Comparison of ENCODE assay signal across 8 cellular contexts in the genomic region with DNA sequence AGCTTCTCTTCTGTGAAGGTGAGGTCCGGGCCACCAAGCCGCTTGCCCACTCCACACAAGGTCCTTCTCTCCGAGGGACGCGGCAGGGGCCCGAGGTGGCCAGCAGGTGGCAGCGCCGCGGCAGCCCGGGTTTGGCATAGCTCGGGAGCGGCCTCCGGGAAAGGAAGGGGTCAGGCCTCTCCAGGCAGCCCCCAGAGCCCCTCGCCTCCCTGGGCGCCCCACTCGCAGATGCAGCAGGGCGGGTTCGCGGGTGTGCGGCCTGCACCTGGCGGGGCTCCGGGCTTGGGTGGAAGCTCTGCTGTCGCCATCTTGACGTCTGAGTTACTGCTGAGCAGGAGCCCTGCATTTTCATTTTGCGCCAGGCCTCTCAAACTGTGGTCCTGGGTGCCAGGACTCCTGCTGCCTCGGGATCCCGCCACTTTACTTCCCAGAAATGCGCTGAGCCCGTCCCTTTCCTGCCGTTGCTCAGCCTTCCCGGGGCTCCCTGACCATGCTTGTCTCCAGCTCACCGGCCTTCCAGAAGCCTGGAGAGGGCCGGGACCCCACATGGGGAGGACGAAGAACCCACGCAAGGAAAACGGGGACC. TPM values are rescaled to one million over a fixed set of nuclear protein-coding genes. Genes with fewer than 3 reads are reported as not detected.
DNase-seq lines count a peak whose midpoint lies in the region; ATAC-seq and TF ChIP-seq lines count a peak whose summit lies in the region.

No MANE protein-coding gene starts in this region.

- no peaks in the 10 kb centered on the region for H3K36me3 ChIP-seq in suprapubic skin

- no peaks in the 10 kb centered on the region for H3K9me3 ChIP-seq in suprapubic skin

- DNase-seq in NCI-H2081 (lab: John Stamatoyannopoulos, UW) (peak; percentile 0 to 11), NCI-H2081 treated with DMSO at 0.1 percent for 48 hours (lab: John Stamatoyannopoulos, UW) (no peak), RPMI8226 (peak; percentile 78), activated gamma-delta T cell (lab: John Stamatoyannopoulos, UW) (peak; percentile 46), foreskin keratinocyte (peak; percentile 12 to 29), omental fat pad (ENCODE audit: low spot score) (peak; percentile 35), suprapubic skin (ENCODE audit: low spot score in 2 of 2) (peak; percentile 82 to 90)

- 47% methylated on average over 12 of the region's 36 CpGs for WGBS in suprapubic skin

- peak in 1 of 2 donors; percentile 20 for TF ChIP-seq POLR2A in suprapubic skin (IDR thresholded peaks at IDR 0.05)

- H3K4me1 ChIP-seq in foreskin keratinocyte (no peaks in the 10 kb centered on the region), suprapubic skin (peaks cover 11% of the 10 kb centered on the region)

- ATAC-seq in HG03139 (IDR thresholded peaks at IDR 0.05; ENCODE audit: unreplicated experiment) (peak; percentile 72), foreskin keratinocyte (peak; percentile 84), omental fat pad (ENCODE audit: low FRiP score) (peak; percentile 72)

- peak overlapping the region; percentile 54 for H3K4me3 ChIP-seq in suprapubic skin

- H3K27me3 ChIP-seq in foreskin keratinocyte (no peaks in the 10 kb centered on the region), suprapubic skin (no peaks in the 10 kb centered on the region)

- H3K27ac ChIP-seq in foreskin keratinocyte (peak overlapping the region; percentile 49), suprapubic skin (peak overlapping the region; percentile 85)

- no peak for TF ChIP-seq EP300 in suprapubic skin (IDR thresholded peaks at IDR 0.05)

- TF ChIP-seq CTCF in foreskin keratinocyte (conservative IDR thresholded peaks at IDR 0.05) (peak; percentile 82), omental fat pad (IDR thresholded peaks at IDR 0.05) (peak in 1 of 3 donors; percentile 48), suprapubic skin (IDR thresholded peaks at IDR 0.05) (peak; percentile 57 to 94)

RNA-seq across cellular contexts. Expression of gene NCL, which starts 18.6 kb away (rescaled TPM):
- total RNA-seq in foreskin keratinocyte, result 474 and 700 TPM in 2 replicates
- polyA plus RNA-seq in foreskin keratinocyte, result 414 and 535 TPM in 2 replicates
- 100 to 1,000 TPM; 174 to 495 (median 225) TPM for total RNA-seq in omental fat pad
- 100 to 1,000 TPM; 142 to 384 (median 205) TPM for total RNA-seq in suprapubic skin

RNA-seq across cellular contexts. Expression of gene NMUR1, which starts 47.3 kb away (rescaled TPM):
- not detected in 2 replicates for total RNA-seq in foreskin keratinocyte
- polyA plus RNA-seq in foreskin keratinocyte, result not detected in 2 replicates
- total RNA-seq in omental fat pad, result 1 to 10 TPM in 2 of 4 donors, under 1 TPM in 2; 0.65 to 2.5 (median 1.4) TPM
- total RNA-seq in suprapubic skin, result under 1 TPM in 3 of 4 donors, not detected in 1; 0.15 to 0.31 (median 0.21) TPM
